In the genomic region with DNA sequence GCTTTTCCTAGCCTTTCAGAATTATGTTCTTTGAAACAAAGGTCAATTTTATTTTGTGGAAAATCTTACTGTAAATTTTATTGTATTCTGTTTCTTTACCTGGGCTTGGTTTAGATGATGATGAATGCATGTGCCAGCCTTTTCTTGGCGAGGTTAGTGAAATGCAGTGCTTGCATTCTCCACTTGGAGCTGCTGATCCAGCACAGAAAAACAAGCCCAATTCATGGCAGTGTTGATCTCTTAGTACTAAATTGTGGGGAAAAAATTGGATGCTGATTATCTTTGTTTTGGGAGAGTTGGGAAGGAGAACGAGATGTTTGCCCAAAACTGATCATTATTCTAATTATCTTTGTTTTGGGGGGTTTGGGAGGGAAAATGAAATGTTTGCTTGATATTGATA, we compare ENCODE assay signal across 8 cellular contexts. TPM values are rescaled to one million over a fixed set of nuclear protein-coding genes. Genes with fewer than 3 reads are reported as not detected.
A peak's percentile ranks its signal among the peaks of the same experiment; 100 is the strongest.
DNase-seq lines count a peak whose midpoint lies in the region; ATAC-seq and TF ChIP-seq lines count a peak whose summit lies in the region.

No MANE protein-coding gene starts in this region.

- TF ChIP-seq CTCF in right atrium auricular region (IDR thresholded peaks at IDR 0.05) = peak in 1 of 2 donors; percentile 65

- ATAC-seq in left ventricle myocardium superior (no peak), GM18870 (IDR thresholded peaks at IDR 0.05; ENCODE audit: unreplicated experiment) (no peak)

- no peaks in the 10 kb centered on the region for H3K27me3 ChIP-seq in right atrium auricular region

- H3K9me3 ChIP-seq in right atrium auricular region = no peaks in the 10 kb centered on the region

- peaks cover 0 to 16% of the 10 kb centered on the region in 2 donors for H3K4me1 ChIP-seq in right atrium auricular region

- H3K36me3 ChIP-seq in right atrium auricular region = peaks cover 4% of the 10 kb centered on the region

- intact Hi-C loops in left ventricle myocardium superior (cut with micrococcal nuclease) = no loop called here

- peak; percentile 54 for DNase-seq in right atrium auricular region (ENCODE audit: low spot score)
- no peak for DNase-seq in left ventricle myocardium superior
- peak; percentile 16 to 32 for DNase-seq in SW 1271 (lab: John Stamatoyannopoulos, UW)
- peak; percentile 14 to 66 for DNase-seq in hippocampal formation (lab: John Stamatoyannopoulos, UW)
- no peak for DNase-seq in occipital lobe (lab: John Stamatoyannopoulos, UW)
- DNase-seq in DMS153 treated with DMSO at 0.1 percent for 48 hours (lab: John Stamatoyannopoulos, UW; ENCODE audit: unreplicated experiment) = no peak
- DNase-seq in stimulated activated CD8-positive, alpha-beta memory T cell treated with anti-CD3 and anti-CD28 coated beads, Interleukin-4, amount 100 ng/mL, for 48 hours = no peak

- no peak overlapping the region for H3K27ac ChIP-seq in right atrium auricular region

- H3K4me3 ChIP-seq in right atrium auricular region = no peak overlapping the region

RNA-seq across cellular contexts. Expression of gene HABP4, which starts 3.7 kb away (rescaled TPM):
- total RNA-seq in right atrium auricular region = 10 to 100 TPM; 16.5 to 20.5 TPM
- total RNA-seq in left ventricle myocardium superior = 22.7 TPM
- 10.5 TPM for total RNA-seq in occipital lobe

RNA-seq across cellular contexts. Expression of gene ZNF367, which starts 35.5 kb away (rescaled TPM):
- 1 to 10 TPM in 1 of 2 donors, under 1 TPM in 1; 0.75 to 1.2 TPM for total RNA-seq in right atrium auricular region
- total RNA-seq in left ventricle myocardium superior = 2.5 TPM
- total RNA-seq in occipital lobe = 3.3 TPM

Comparison
In these comparisons a context has a peak if more than half of its experiments do, and no peak if none do; other contexts are left out.
1. DNase-seq: peak in right atrium auricular region (single experiment), SW 1271 (2 of 2) and hippocampal formation (2 of 2); none in left ventricle myocardium superior (single experiment), occipital lobe (single experiment), DMS153 treated with DMSO at 0.1 percent for 48 hours (single experiment) and stimulated activated CD8-positive, alpha-beta memory T cell treated with anti-CD3 and anti-CD28 coated beads, Interleukin-4, amount 100 ng/mL, for 48 hours (single experiment).